ENCODE assay signal across 10 cellular contexts in the genomic region with DNA sequence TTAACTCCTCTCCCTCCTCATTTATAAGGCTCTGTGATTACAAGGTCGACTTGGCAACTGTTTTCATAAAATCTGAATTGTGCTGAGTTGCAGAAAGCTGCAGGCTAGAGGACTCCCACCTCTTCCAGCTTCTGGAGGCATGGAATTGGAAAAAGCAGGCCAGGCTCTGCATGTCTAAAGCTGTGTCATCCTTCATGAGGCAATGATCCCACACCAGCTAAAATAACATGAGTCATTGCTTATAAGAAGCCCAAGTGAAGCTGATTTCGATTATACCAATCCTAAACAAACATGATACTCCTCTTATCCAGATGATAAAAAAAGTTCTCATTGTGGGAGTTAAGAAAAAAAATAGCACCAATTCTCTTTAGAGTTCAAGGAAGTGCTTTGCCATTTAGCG. TPM values are rescaled to one million over a fixed set of nuclear protein-coding genes. Genes with fewer than 3 reads are reported as not detected.
DNase-seq lines count a peak whose midpoint lies in the region; ATAC-seq and TF ChIP-seq lines count a peak whose summit lies in the region.
"Had no signal": no experiment of that assay in that cellular context is flagged by ENCODE, and none has a peak within 500 bp of the region (broad histone marks: within the 10 kb centered on the region; RNA-seq: fewer than 3 reads in every experiment).

No MANE protein-coding gene starts in this region.

- DNase-seq in AG08396 (ENCODE audit: low spot score) (peak; percentile 52), RKO (ENCODE audit: low spot score) (peak; percentile 35), fibroblast of gingiva (ENCODE audit: low read depth) (peak; percentile 98), neural crest cell (ENCODE audit: low read depth, low spot score) (no peak)
- DNase-seq in activated effector memory CD4-positive, alpha-beta T cell treated with anti-CD3 and anti-CD28 coated beads, Interleukin-2, amount 50 U/mL, for 16 hours = no peak
- DNase-seq in CD4-positive, alpha-beta T cell = no peak
- DNase-seq in activated CD4-positive, CD25-positive, alpha-beta regulatory T cell (lab: John Stamatoyannopoulos, UW) = no peak
- DNase-seq: activated T-cell treated with anti-CD3 and anti-CD28 coated beads, Interleukin-2, amount 50 U/mL, for 24 hours; CD4-positive, CD25-positive, alpha-beta regulatory T cell had no signal

- ATAC-seq in HG03039 (IDR thresholded peaks at IDR 0.05; ENCODE audit: unreplicated experiment) = no peak
- ATAC-seq in CD4-positive, alpha-beta T cell (ENCODE audit: poor library complexity) = no peak

- CTCF ChIA-PET in CD4-positive, alpha-beta T cell (lab: Charles Lee) = no interaction called here

- H3K9me3 Mint-ChIP-seq in neural crest cell = no peaks in the 10 kb centered on the region
- H3K9me3 Mint-ChIP-seq in CD4-positive, alpha-beta T cell = no peaks in the 10 kb centered on the region

- H3K27ac Mint-ChIP-seq in neural crest cell (ENCODE audit: unreplicated experiment) = peak overlapping the region; percentile 8
- H3K27ac Mint-ChIP-seq in CD4-positive, alpha-beta T cell = no peak overlapping the region
- H3K27ac Mint-ChIP-seq: activated T-cell treated with anti-CD3 and anti-CD28 coated beads, Interleukin-2, amount 50 U/mL, for 24 hours; CD4-positive, CD25-positive, alpha-beta regulatory T cell had no signal

- peaks cover 8% of the 10 kb centered on the region for H3K36me3 Mint-ChIP-seq in neural crest cell (ENCODE audit: low read depth)
- H3K36me3 Mint-ChIP-seq in CD4-positive, alpha-beta T cell (ENCODE audit: low read depth) = no peaks in the 10 kb centered on the region
- H3K36me3 Mint-ChIP-seq: CD4-positive, CD25-positive, alpha-beta regulatory T cell had no signal

- TF ChIP-seq CTCF in neural crest cell (conservative IDR thresholded peaks at IDR 0.05) = no peak
- no peak for TF ChIP-seq CTCF in CD4-positive, alpha-beta T cell (IDR thresholded peaks at IDR 0.05)

- no peaks in the 10 kb centered on the region for H3K27me3 ChIP-seq in CD4-positive, alpha-beta T cell (ENCODE audit: control insufficient read depth, insufficient read depth, low read length)

- no peaks in the 10 kb centered on the region for H3K27me3 Mint-ChIP-seq in neural crest cell (ENCODE audit: low read depth)
- H3K27me3 Mint-ChIP-seq in CD4-positive, alpha-beta T cell = no peaks in the 10 kb centered on the region
- H3K27me3 Mint-ChIP-seq: CD4-positive, CD25-positive, alpha-beta regulatory T cell had no signal

- peaks cover 22% of the 10 kb centered on the region for H3K4me1 Mint-ChIP-seq in neural crest cell
- H3K4me1 Mint-ChIP-seq in CD4-positive, alpha-beta T cell (ENCODE audit: low read depth) = no peaks in the 10 kb centered on the region
- H3K4me1 Mint-ChIP-seq: CD4-positive, CD25-positive, alpha-beta regulatory T cell had no signal

- no peak overlapping the region for H3K4me3 Mint-ChIP-seq in neural crest cell
- no peak overlapping the region for H3K4me3 Mint-ChIP-seq in CD4-positive, alpha-beta T cell
- H3K4me3 Mint-ChIP-seq: activated T-cell treated with anti-CD3 and anti-CD28 coated beads, Interleukin-2, amount 50 U/mL, for 24 hours; CD4-positive, CD25-positive, alpha-beta regulatory T cell had no signal

- intact Hi-C loops in CD4-positive, alpha-beta T cell (cut with DNase I, micrococcal nuclease) = no loop called here

- no peaks in the 10 kb centered on the region for H3K9me3 ChIP-seq in CD4-positive, alpha-beta T cell (ENCODE audit: control insufficient read depth, low read length)

- H3K27ac ChIP-seq in CD4-positive, alpha-beta T cell (ENCODE audit: low read depth, low read length) = no peak overlapping the region

- POLR2A ChIA-PET in CD4-positive, alpha-beta T cell (lab: Charles Lee) = no interaction called here

RNA-seq across cellular contexts. Expression of gene ARHGAP28, which starts 11.8 kb away (rescaled TPM):
- total RNA-seq in neural crest cell = 20.2 and 22.5 TPM in 2 replicates
- total RNA-seq in CD4-positive, alpha-beta T cell = not detected
- total RNA-seq: CD4-positive, CD25-positive, alpha-beta regulatory T cell had no signal

Comparison
In these comparisons a context has a peak if more than half of its experiments do, and no peak if none do; other contexts are left out.
1. DNase-seq: peak in AG08396 (single experiment), RKO (single experiment) and fibroblast of gingiva (single experiment); none in neural crest cell (single experiment), activated effector memory CD4-positive, alpha-beta T cell treated with anti-CD3 and anti-CD28 coated beads, Interleukin-2, amount 50 U/mL, for 16 hours (single experiment), CD4-positive, alpha-beta T cell (0 of 10) and activated CD4-positive, CD25-positive, alpha-beta regulatory T cell (0 of 4).
2. RNA of gene ARHGAP28, which starts 11.8 kb away (total RNA-seq): 20.2 to 22.5 TPM in neural crest cell; not detected in CD4-positive, alpha-beta T cell; every median in the first group is over 10 times any median in the second.